ENCODE assay signal across 1 cellular context in the genomic region with DNA sequence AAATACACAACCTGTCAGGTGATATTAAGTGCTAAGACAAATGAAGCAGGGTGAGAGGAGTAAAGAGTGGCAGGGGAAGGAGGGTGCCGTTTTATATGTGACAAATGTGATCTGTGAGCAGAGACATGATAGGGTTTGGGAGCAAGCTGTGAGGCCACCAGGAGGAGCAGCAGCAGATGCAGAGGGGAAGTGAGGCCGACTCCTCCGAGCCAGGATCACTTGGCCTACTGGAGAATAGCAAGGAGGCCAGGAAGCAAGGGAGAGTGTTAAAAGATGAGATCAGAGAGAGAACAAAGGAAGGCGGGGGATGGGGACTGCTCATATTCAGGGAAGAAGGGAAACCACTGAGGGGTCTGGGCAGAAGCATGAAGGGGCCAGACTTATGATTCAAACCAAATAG.
A peak's percentile ranks its signal among the peaks of the same experiment; 100 is the strongest.
TF ChIP-seq lines count a peak whose summit lies in the region.

No MANE protein-coding gene starts in this region.

TF ChIP-seq in endothelial cell of umbilical vein, 7 proteins besides CTCF, POLR2A, EP300 and RAD21:
- TF ChIP-seq EZH2 (IDR thresholded peaks at IDR 0.05; ENCODE audit: borderline replicate concordance, low read depth, low read length, severe bottlenecking) = no peak
- no peak for TF ChIP-seq FOS (IDR thresholded peaks at IDR 0.05; ENCODE audit: borderline replicate concordance, insufficient read depth, low read length)
- TF ChIP-seq GATA2 (IDR thresholded peaks at IDR 0.05; ENCODE audit: insufficient read depth, insufficient read length, low read depth, low read length) = peak; percentile 34
- TF ChIP-seq, protein P1, sequence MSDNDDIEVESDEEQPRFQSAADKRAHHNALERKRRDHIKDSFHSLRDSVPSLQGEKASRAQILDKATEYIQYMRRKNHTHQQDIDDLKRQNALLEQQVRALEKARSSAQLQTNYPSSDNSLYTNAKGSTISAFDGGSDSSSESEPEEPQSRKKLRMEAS (IDR thresholded peaks at IDR 0.05; ENCODE audit: insufficient read depth, insufficient read length) = no peak
- peak; percentile 20 for TF ChIP-seq POLR2AphosphoS5 (IDR thresholded peaks at IDR 0.05; ENCODE audit: insufficient read depth, low read depth, low read length)
- TF ChIP-seq MYC (IDR thresholded peaks at IDR 0.05; ENCODE audit: low read depth, low read length) = no peak
- TF ChIP-seq JUN (IDR thresholded peaks at IDR 0.05; ENCODE audit: borderline replicate concordance, insufficient read depth, insufficient read length, low read depth) = peak; percentile 37
